ENCODE assay signal across 1 cellular context in the genomic region with DNA sequence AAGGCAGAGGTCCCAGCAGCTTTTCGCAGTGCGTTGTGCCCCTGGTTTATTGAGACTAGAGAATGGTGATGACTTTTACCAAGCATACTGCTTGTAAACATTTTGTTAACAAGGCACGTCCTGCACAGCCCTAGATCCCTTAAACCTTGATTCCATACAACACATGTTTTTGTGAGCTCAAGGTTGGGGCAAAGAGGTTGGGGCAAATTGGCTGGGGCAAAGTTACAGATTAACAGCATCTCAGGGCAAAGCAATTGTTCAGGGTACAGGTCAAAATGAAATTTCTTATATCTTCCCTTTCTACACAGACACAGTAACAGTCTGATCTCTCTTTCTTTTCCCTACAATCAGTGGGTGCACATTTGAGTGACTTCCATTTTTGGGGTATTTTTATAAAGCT. TPM values are rescaled to one million over a fixed set of nuclear protein-coding genes. Genes with fewer than 3 reads are reported as not detected.
"Had no signal": no experiment of that assay in that cellular context is flagged by ENCODE, and none has a peak within 500 bp of the region (broad histone marks: within the 10 kb centered on the region; RNA-seq: fewer than 3 reads in every experiment).

No MANE protein-coding gene starts in this region.

RNA-seq across cellular contexts. Expression of a gene that starts 5.0 kb away (rescaled TPM):
- total RNA-seq: ascending aorta had no signal
